In the genomic region with DNA sequence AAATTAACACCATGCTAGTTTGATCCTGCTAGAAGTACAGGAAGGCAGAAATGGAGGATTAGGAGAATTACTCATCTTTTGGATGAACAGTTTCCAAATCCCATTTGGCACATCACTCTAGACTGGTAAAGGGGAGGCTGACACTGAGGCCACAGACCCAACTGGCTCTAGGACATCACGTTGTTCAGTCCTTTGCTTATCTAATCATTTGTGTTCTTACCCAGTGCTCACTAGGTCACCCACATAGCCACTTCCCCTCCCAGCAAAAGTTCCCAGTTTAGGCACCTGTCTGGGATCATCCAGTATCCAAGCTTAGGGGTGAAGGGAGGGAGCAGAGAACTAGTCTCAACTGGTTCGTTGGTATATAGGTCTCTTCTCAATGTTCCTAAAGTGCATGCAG, we compare ENCODE assay signal across 1 cellular context.
TF ChIP-seq lines count a peak whose summit lies in the region.

No MANE protein-coding gene starts in this region.

TF ChIP-seq in neural cell, 6 proteins besides CTCF, POLR2A, EP300 and RAD21:
- TF ChIP-seq, protein P1, sequence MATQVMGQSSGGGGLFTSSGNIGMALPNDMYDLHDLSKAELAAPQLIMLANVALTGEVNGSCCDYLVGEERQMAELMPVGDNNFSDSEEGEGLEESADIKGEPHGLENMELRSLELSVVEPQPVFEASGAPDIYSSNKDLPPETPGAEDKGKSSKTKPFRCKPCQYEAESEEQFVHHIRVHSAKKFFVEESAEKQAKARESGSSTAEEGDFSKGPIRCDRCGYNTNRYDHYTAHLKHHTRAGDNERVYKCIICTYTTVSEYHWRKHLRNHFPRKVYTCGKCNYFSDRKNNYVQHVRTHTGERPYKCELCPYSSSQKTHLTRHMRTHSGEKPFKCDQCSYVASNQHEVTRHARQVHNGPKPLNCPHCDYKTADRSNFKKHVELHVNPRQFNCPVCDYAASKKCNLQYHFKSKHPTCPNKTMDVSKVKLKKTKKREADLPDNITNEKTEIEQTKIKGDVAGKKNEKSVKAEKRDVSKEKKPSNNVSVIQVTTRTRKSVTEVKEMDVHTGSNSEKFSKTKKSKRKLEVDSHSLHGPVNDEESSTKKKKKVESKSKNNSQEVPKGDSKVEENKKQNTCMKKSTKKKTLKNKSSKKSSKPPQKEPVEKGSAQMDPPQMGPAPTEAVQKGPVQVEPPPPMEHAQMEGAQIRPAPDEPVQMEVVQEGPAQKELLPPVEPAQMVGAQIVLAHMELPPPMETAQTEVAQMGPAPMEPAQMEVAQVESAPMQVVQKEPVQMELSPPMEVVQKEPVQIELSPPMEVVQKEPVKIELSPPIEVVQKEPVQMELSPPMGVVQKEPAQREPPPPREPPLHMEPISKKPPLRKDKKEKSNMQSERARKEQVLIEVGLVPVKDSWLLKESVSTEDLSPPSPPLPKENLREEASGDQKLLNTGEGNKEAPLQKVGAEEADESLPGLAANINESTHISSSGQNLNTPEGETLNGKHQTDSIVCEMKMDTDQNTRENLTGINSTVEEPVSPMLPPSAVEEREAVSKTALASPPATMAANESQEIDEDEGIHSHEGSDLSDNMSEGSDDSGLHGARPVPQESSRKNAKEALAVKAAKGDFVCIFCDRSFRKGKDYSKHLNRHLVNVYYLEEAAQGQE (IDR thresholded peaks at IDR 0.05; ENCODE audit: borderline replicate concordance): no peak
- no peak for TF ChIP-seq EZH2 (IDR thresholded peaks at IDR 0.05; ENCODE audit: borderline replicate concordance, insufficient read depth, low read length, poor library complexity, severe bottlenecking)
- no peak for TF ChIP-seq MXI1 (conservative IDR thresholded peaks at IDR 0.05; ENCODE audit: poor library complexity, severe bottlenecking)
- TF ChIP-seq POLR2AphosphoS5 (IDR thresholded peaks at IDR 0.05): peak; percentile 7
